Comparison of ENCODE assay signal across 28 cellular contexts in the genomic region with DNA sequence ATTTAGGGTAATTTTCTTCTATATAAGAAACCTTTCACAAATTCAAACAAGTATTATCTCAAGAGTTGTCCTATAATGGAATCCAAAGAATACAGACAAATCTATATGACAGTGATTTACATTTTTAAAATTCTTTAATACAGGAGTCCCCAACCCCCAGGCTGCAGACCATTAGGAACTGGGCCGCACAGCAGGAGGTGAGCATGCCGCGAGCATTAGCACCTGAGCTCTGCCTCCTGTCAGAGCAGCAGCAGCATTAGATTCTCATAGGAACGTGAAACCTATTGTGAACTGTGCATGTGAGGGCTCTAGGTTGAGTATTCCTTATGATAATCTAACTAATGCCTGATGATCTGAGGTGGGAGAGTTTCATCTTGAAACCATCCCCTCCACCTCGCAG.
"Had no signal": no experiment of that assay in that cellular context is flagged by ENCODE, and none has a peak within 500 bp of the region (broad histone marks: within the 10 kb centered on the region; RNA-seq: fewer than 3 reads in every experiment).

No MANE protein-coding gene starts in this region.

- H3K9me3 ChIP-seq: esophagus squamous epithelium, psoas muscle, right atrium auricular region, spleen, tibial nerve had no signal

- H3K27me3 Mint-ChIP-seq: activated naive CD8-positive, alpha-beta T cell; central memory CD8-positive, alpha-beta T cell; naive B cell had no signal

- DNase-seq: activated CD4-positive, alpha-beta T cell treated with anti-CD3 and anti-CD28 coated beads for 4 hours; activated CD4-positive, alpha-beta T cell treated with anti-CD3 and anti-CD28 coated beads, Interleukin-2, amount 50 U/mL, for 4 hours; activated CD4-positive, CD25-positive, alpha-beta regulatory T cell; activated naive CD4-positive, alpha-beta T cell treated with Interleukin-2 at 50 U/mL for 16 hours; activated T-cell treated with anti-CD3 and anti-CD28 coated beads for 4 hours; activated T-cell treated with anti-CD3 and anti-CD28 coated beads, Interleukin-2, amount 50 U/mL, for 72 hours; anterior cingulate cortex; dermis blood vessel endothelial cell; effector CD4-positive, alpha-beta T cell; esophagus squamous epithelium; glutamatergic neuron; kidney; left colon; mammary epithelial cell; naive B cell; nucleus accumbens; psoas muscle; spleen; stimulated activated CD4-positive, alpha-beta T cell treated with anti-CD3 and anti-CD28 coated beads, Interleukin-2, amount 100 ng/mL, for 48 hours; stimulated activated naive CD4-positive, alpha-beta T cell treated with Interleukin-2 at 50 U/mL for 16 hours had no signal

- H3K9me3 Mint-ChIP-seq: activated T-cell treated with anti-CD3 and anti-CD28 coated beads, Interleukin-2, amount 50 U/mL, for 72 hours; central memory CD8-positive, alpha-beta T cell; mesothelial cell of epicardium; naive B cell; T-helper 2 cell treated with Interferon-gamma antibody and Interleukin-4, amounts not matched to agents 5 μg/mL and 100 μg/mL, for 36 hours had no signal

- H3K4me3 ChIP-seq: esophagus squamous epithelium, psoas muscle, right atrium auricular region, spleen, tibial nerve had no signal

- H3K36me3 ChIP-seq: esophagus squamous epithelium, right atrium auricular region, tibial nerve had no signal

- H3K4me1 ChIP-seq: esophagus squamous epithelium, parathyroid adenoma, right atrium auricular region had no signal

- H2AFZ ChIP-seq: parathyroid adenoma had no signal

- H3K36me3 Mint-ChIP-seq: naive B cell had no signal

- H3K27me3 ChIP-seq: esophagus squamous epithelium, right atrium auricular region, spleen, tibial nerve had no signal

- H3K27ac ChIP-seq: epithelial cell of prostate, esophagus squamous epithelium, parathyroid adenoma, psoas muscle, right atrium auricular region, spleen, tibial nerve had no signal

- H3K4me3 Mint-ChIP-seq: activated naive CD8-positive, alpha-beta T cell; activated T-cell treated with anti-CD3 and anti-CD28 coated beads, Interleukin-2, amount 50 U/mL, for 72 hours; central memory CD8-positive, alpha-beta T cell; mesothelial cell of epicardium; naive B cell; T-helper 2 cell treated with Interferon-gamma antibody and Interleukin-4, amounts not matched to agents 5 μg/mL and 100 μg/mL, for 36 hours had no signal

- H3K9ac ChIP-seq: parathyroid adenoma had no signal

- ATAC-seq: activated T-cell treated with anti-CD3 and anti-CD28 coated beads, Interleukin-2, amount 50 U/mL, for 72 hours; psoas muscle had no signal

- H3K27ac Mint-ChIP-seq: activated naive CD8-positive, alpha-beta T cell; activated T-cell treated with anti-CD3 and anti-CD28 coated beads, Interleukin-2, amount 50 U/mL, for 72 hours; mesothelial cell of epicardium; T-helper 2 cell treated with Interferon-gamma antibody and Interleukin-4, amounts not matched to agents 5 μg/mL and 100 μg/mL, for 36 hours had no signal
